Comparison of ENCODE assay signal across 17 cellular contexts in the genomic region with DNA sequence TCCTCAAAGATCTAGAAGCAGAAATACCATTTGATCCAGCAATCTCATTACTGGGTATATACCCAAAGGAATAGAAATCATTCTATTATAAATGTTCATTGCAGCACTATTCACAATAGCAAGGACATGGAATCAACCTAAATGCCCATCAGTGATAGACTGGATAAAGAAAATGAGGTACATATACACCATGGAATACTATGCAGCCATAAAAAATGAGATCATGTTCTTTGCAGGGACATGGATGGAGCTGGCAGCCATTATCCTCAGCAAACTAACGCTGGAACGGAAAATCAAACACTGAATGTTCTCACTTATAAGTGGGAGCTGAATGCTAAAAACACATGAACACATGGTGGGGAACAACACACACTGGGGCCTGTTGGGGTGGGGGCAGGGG. TPM values are rescaled to one million over a fixed set of nuclear protein-coding genes. Genes with fewer than 3 reads are reported as not detected.
"Had no signal": no experiment of that assay in that cellular context is flagged by ENCODE, and none has a peak within 500 bp of the region (broad histone marks: within the 10 kb centered on the region; RNA-seq: fewer than 3 reads in every experiment).

No MANE protein-coding gene starts in this region.

RNA-seq across cellular contexts. Expression of a gene that starts 44.6 kb away (rescaled TPM):
- total RNA-seq: activated naive CD4-positive, alpha-beta T cell treated with anti-CD3 and anti-CD28 coated beads for 36 hours; activated naive CD4-positive, alpha-beta T cell treated with anti-CD3 and anti-CD28 coated beads, Interleukin-2, amount 50 U/mL, for 72 hours; activated naive CD8-positive, alpha-beta T cell treated with anti-CD3 and anti-CD28 coated beads for 36 hours; activated naive CD8-positive, alpha-beta T cell treated with anti-CD3 and anti-CD28 coated beads, Interleukin-2, amount 10 ng/mL, durations not matched to agents 7 days and 5 days; activated T-cell treated with anti-CD3 and anti-CD28 coated beads, Interleukin-2, amount 50 U/mL, for 4 hours; activated T-cell treated with anti-CD3 and anti-CD28 coated beads, Interleukin-2, amount 50 U/mL, for 72 hours; activated T-helper 1 cell treated with anti-CD3 and anti-CD28 coated beads, Interleukin-12 subunit alpha, Interleukin-12 subunit beta, Interleukin-2, Interleukin-4 antibody, amounts not matched to agents 30 ng/mL and 10 ng/mL and 1 ng/mL, durations not matched to agents 14 hours and 24 hours and 36 hours; activated T-helper 17 cell treated with anti-CD3 and anti-CD28 coated beads, Interleukin-2, amount 50 U/mL, for 72 hours; activated T-helper 2 cell treated with anti-CD3 and anti-CD28 coated beads, Interferon-gamma antibody, Interleukin-2, Interleukin-4, amounts not matched to agents 10 μg/mL and 5 μg/mL and 100 μg/mL, durations not matched to agents 14 hours and 24 hours and 36 hours; ascending aorta; astrocyte; body of pancreas; bronchial epithelial cell; cardiac muscle cell; cerebellum; chondrocyte had no signal
- polyA plus RNA-seq: aorta had no signal
